In the genomic region with DNA sequence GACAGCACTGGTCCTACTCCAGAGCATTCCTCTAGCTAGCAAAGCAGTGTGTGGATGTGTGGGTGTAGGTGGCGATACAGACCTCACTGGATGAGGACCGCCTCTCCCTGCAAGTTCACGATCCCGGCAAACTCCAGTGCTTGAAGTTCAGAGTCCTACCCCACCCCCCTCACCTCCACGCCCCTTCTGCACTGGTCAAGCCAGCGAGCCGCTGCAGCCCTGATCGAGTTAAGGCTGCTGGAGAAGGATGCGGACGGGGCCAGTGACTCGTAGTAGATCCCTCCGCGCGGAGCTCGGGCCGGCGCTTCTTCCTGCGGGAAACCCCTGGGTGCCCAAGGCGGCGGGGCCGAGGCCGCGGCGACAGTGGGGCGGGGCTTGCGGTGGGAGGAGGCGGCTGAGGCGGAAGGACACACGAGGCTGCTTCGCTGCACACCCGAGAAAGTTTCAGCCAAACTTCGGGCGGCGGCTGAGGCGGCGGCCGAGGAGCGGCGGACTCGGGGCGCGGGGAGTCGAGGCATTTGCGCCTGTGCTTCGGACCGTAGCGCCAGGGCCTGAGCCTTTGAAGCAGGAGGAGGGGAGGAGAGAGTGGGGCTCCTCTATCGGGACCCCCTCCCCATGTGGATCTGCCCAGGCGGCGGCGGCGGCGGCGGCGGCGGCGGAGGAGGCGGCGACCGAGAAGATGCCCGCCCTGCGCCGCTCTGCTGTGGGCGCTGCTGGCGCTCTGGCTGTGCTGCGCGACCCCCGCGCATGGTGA, we compare ENCODE assay signal across 8 cellular contexts.
DNase-seq lines count a peak whose midpoint lies in the region; ATAC-seq and TF ChIP-seq lines count a peak whose summit lies in the region.
"Not testable (repeated sequence)": the region's sequence is repeated elsewhere in the genome, so short reads cannot be mapped to it uniquely, and the experiment has no call there.

No MANE protein-coding gene starts in this region.

- H3K36me3 Mint-ChIP-seq in activated CD4-positive, alpha-beta T cell treated with anti-CD3 and anti-CD28 coated beads for 36 hours (ENCODE audit: low read depth); nephron progenitor cell (ENCODE audit: low read depth): not testable (repeated sequence)

- POLR2A ChIA-PET in activated CD4-positive, alpha-beta T cell treated with anti-CD3 and anti-CD28 coated beads for 36 hours (lab: Charles Lee) = not testable (repeated sequence)

- not testable (repeated sequence) for H3K27me3 Mint-ChIP-seq in activated CD4-positive, alpha-beta T cell treated with anti-CD3 and anti-CD28 coated beads for 36 hours; nephron progenitor cell (ENCODE audit: low read depth, poor library complexity)

- H3K4me3 ChIP-seq in AG09309 (ENCODE audit: control insufficient read depth, low read depth, low read length) = peak overlapping the region; percentile 41
- peak overlapping the region; percentile 38 for H3K4me3 ChIP-seq in HFF-Myc (replicated peaks; ENCODE audit: low read depth, low read length)
- peak overlapping the region; percentile 41 for H3K4me3 ChIP-seq in astrocyte of the spinal cord (ENCODE audit: low read depth, low read length)

- intact Hi-C loops in activated CD4-positive, alpha-beta T cell treated with anti-CD3 and anti-CD28 coated beads for 36 hours (cut with DNase I, micrococcal nuclease); Right ventricle myocardium inferior (cut with DNase I): not testable (repeated sequence)

- CTCF ChIA-PET in activated CD4-positive, alpha-beta T cell treated with anti-CD3 and anti-CD28 coated beads for 36 hours (lab: Charles Lee) = not testable (repeated sequence)

- peaks cover 12% of the 10 kb centered on the region for H3K4me1 Mint-ChIP-seq in activated CD4-positive, alpha-beta T cell treated with anti-CD3 and anti-CD28 coated beads for 36 hours
- not testable (repeated sequence) for H3K4me1 Mint-ChIP-seq in nephron progenitor cell

- not testable (repeated sequence) for H3K9me3 Mint-ChIP-seq in activated CD4-positive, alpha-beta T cell treated with anti-CD3 and anti-CD28 coated beads for 36 hours (ENCODE audit: low read depth); nephron progenitor cell

- in situ Hi-C loops in astrocyte of the spinal cord (cut with HindIII; ENCODE audit: low sequenced_read_pairs) = not testable (repeated sequence)

- H3K27ac Mint-ChIP-seq in activated CD4-positive, alpha-beta T cell treated with anti-CD3 and anti-CD28 coated beads for 36 hours = peak overlapping the region; percentile 86
- not testable (repeated sequence) for H3K27ac Mint-ChIP-seq in nephron progenitor cell

- H3K4me3 Mint-ChIP-seq in activated CD4-positive, alpha-beta T cell treated with anti-CD3 and anti-CD28 coated beads for 36 hours = peak overlapping the region; percentile 80
- H3K4me3 Mint-ChIP-seq in nephron progenitor cell = peak overlapping the region; percentile 78

- not testable (repeated sequence) for TF ChIP-seq CTCF in AG09309 (IDR thresholded peaks at IDR 0.05; ENCODE audit: control insufficient read depth, insufficient read depth, low read depth, low read length, missing control alignments); HFF-Myc (IDR thresholded peaks at IDR 0.05; ENCODE audit: low read depth, low read length, missing control alignments); astrocyte of the spinal cord (IDR thresholded peaks at IDR 0.05; ENCODE audit: low read depth, low read length); nephron progenitor cell (IDR thresholded peaks at IDR 0.05)

- ATAC-seq in activated CD4-positive, alpha-beta T cell treated with anti-CD3 and anti-CD28 coated beads for 36 hours = peak; percentile 91
- ATAC-seq in Right ventricle myocardium inferior = peak; percentile 96

- peak; percentile 18 for DNase-seq in AG09309 (ENCODE audit: low read depth)
- peak; percentile 5 for DNase-seq in HFF-Myc (ENCODE audit: extremely low read depth, low read depth)
- peak; percentile 32 for DNase-seq in NOMO-1 treated with DMSO at 0.1 percent for 48 hours (lab: John Stamatoyannopoulos, UW; ENCODE audit: unreplicated experiment)
- peak; percentile 65 for DNase-seq in activated CD4-positive, alpha-beta T cell treated with anti-CD3 and anti-CD28 coated beads for 36 hours
- peak; percentile 73 for DNase-seq in astrocyte of the spinal cord (ENCODE audit: low read depth, low spot score)
- DNase-seq in Right ventricle myocardium inferior (ENCODE audit: missing footprints) = peak; percentile 91
- peak; percentile 81 for DNase-seq in nephron progenitor cell
- DNase-seq in stimulated activated CD4-positive, alpha-beta T cell treated with anti-CD3 and anti-CD28 coated beads, TNF-alpha, amount 100 ng/mL, for 4 hours (ENCODE audit: low read depth in 3 of 3) = peak; percentile 20 to 52 (median 41)

Comparison
In these comparisons a context has a peak if more than half of its experiments do, and no peak if none do; other contexts are left out.
1. Peak in every context shown above with its lines: DNase-seq, ATAC-seq and H3K4me3 ChIP-seq.
2. DNase-seq: peak in every context shown above with its lines; median percentile 91 in Right ventricle myocardium inferior; 81 in nephron progenitor cell; 73 in astrocyte of the spinal cord; 65 in activated CD4-positive, alpha-beta T cell treated with anti-CD3 and anti-CD28 coated beads for 36 hours; 41 in stimulated activated CD4-positive, alpha-beta T cell treated with anti-CD3 and anti-CD28 coated beads, TNF-alpha, amount 100 ng/mL, for 4 hours; 32 in NOMO-1 treated with DMSO at 0.1 percent for 48 hours; 18 in AG09309; 5 in HFF-Myc.